1 cellular context compared by ENCODE assay signal in the genomic region with DNA sequence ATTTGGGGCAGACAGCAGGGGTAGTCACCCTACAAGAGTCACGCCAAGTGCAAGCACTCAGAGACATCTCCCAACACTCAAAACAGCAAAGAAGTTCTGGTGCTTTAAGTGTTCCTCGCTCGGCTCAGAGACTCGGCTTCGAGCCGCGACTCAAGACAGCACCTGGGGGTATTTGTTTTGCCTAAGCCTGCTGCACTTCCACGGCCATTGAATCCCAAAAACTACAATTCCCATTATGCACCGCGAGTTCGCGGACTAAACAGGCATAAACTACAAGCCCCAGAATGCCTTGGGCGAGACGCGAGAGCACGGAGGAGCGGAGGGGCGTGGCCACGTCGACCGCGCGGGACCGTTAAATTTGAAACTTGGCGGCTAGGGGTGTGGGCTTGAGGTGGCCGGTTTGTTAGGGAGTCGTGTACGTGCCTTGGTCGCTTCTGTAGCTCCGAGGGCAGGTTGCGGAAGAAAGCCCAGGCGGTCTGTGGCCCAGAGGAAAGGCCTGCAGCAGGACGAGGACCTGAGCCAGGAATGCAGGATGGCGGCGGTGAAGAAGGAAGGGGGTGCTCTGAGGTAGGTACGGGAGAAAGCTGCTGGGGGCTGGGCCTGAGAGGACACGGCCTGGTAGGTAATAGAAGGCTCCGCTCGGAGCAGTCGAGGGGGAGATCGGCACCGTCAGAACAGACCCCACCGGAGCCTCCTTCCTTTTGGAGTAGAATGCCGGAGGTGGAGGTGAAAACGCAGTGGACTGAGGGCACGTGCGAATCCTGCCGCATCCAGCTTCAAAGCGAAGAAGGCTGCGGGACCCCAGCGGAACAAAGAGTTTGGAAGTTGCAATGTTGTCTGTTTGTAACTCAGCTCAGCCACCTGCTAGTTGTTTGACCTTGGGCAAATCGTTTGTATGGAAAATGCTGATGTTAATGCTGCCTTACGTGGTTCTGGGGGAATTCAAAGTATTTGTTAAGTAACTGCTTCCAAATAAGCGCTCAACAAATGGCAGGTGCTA.
A peak's percentile ranks its signal among the peaks of the same experiment; 100 is the strongest.
TF ChIP-seq lines count a peak whose summit lies in the region.

TSS of gene BUB1B (plus strand) at position 381 of the 1,000 bp plus-strand sequence. CDS start at position 533, 152 bp downstream.

TF ChIP-seq in HepG2, 621 proteins besides CTCF, POLR2A, EP300 and RAD21 (continued from another document and continues in another):
- TF ChIP-seq ZBTB39 (CRISPR knock-in tag; IDR thresholded peaks at IDR 0.05) (no peak), CEBPZ (IDR thresholded peaks at IDR 0.05; ENCODE audit: low read length) (no peak), ZNF335 (CRISPR knock-in tag; IDR thresholded peaks at IDR 0.05) (0 out of 2 replicates have a peak, but pooled peaks have one; percentile 63), KMT2A (CRISPR knock-in tag; IDR thresholded peaks at IDR 0.05) (peak; percentile 89), ZNF768 (CRISPR knock-in tag; IDR thresholded peaks at IDR 0.05) (no peak), AHDC1 (CRISPR knock-in tag; IDR thresholded peaks at IDR 0.05; ENCODE audit: borderline replicate concordance) (no peak), DR1 (CRISPR knock-in tag; IDR thresholded peaks at IDR 0.05) (peak; percentile 73; the same call in 1 of the 2 replicates), POLR2AphosphoS2 (IDR thresholded peaks at IDR 0.05; ENCODE audit: low read depth, low read length) (no peak), ZNF547 (CRISPR knock-in tag; IDR thresholded peaks at IDR 0.05) (peak; percentile 56; the same call in 1 of the 2 replicates), KLF6 (CRISPR knock-in tag; IDR thresholded peaks at IDR 0.05) (peak; percentile 46; the same call in 1 of the 2 replicates), E2F5 (CRISPR knock-in tag; conservative IDR thresholded peaks at IDR 0.05) (peak; percentile 99), E2F2 (CRISPR knock-in tag; IDR thresholded peaks at IDR 0.05; ENCODE audit: borderline replicate concordance) (peak; percentile 96; the same call in 1 of the 2 replicates), IRF2 (CRISPR knock-in tag; IDR thresholded peaks at IDR 0.05) (peak; percentile 99), NBN (conservative IDR thresholded peaks at IDR 0.05) (no peak), ZBTB46 (CRISPR knock-in tag; IDR thresholded peaks at IDR 0.05; ENCODE audit: borderline replicate concordance) (no peak), KAT2B (IDR thresholded peaks at IDR 0.05; ENCODE audit: borderline replicate concordance, low read depth, low read length) (no peak), SRY (CRISPR knock-in tag; IDR thresholded peaks at IDR 0.05) (peak; percentile 60; the same call in 1 of the 2 replicates), ZFP1 (CRISPR knock-in tag; IDR thresholded peaks at IDR 0.05) (no peak), CBX5 (CRISPR knock-in tag; IDR thresholded peaks at IDR 0.05; ENCODE audit: borderline replicate concordance) (peak; percentile 88; the same call in 1 of the 2 replicates), SCMH1 (CRISPR knock-in tag; IDR thresholded peaks at IDR 0.05; ENCODE audit: borderline replicate concordance) (no peak)
- TF ChIP-seq, protein P1, sequence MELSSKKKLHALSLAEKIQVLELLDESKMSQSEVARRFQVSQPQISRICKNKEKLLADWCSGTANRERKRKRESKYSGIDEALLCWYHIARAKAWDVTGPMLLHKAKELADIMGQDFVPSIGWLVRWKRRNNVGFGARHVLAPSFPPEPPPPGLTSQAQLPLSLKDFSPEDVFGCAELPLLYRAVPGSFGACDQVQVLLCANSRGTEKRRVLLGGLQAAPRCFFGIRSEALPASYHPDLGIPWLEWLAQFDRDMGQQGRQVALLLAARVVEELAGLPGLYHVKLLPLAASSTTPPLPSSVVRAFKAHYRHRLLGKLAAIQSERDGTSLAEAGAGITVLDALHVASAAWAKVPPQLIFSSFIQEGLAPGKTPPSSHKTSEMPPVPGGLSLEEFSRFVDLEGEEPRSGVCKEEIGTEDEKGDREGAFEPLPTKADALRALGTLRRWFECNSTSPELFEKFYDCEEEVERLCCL (CRISPR knock-in tag; IDR thresholded peaks at IDR 0.05; ENCODE audit: borderline replicate concordance) = no peak
- TF ChIP-seq, protein P2, sequence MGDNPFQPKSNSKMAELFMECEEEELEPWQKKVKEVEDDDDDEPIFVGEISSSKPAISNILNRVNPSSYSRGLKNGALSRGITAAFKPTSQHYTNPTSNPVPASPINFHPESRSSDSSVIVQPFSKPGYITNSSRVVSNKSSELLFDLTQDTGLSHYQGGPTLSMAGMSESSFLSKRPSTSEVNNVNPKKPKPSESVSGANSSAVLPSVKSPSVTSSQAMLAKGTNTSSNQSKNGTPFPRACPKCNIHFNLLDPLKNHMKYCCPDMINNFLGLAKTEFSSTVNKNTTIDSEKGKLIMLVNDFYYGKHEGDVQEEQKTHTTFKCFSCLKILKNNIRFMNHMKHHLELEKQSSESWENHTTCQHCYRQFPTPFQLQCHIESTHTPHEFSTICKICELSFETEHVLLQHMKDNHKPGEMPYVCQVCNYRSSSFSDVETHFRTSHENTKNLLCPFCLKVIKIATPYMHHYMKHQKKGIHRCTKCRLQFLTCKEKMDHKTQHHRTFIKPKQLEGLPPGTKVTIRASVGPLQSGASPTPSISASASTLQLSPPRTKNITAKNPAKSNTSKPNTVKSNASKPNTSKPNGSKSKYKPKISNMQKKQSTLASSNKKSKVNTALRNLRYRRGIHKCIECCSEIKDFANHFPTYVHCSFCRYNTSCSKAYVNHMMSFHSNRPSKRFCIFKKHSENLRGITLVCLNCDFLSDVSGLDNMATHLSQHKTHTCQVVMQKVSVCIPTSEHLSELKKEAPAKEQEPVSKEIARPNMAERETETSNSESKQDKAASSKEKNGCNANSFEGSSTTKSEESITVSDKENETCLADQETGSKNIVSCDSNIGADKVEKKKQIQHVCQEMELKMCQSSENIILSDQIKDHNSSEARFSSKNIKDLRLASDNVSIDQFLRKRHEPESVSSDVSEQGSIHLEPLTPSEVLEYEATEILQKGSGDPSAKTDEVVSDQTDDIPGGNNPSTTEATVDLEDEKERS (CRISPR knock-in tag; IDR thresholded peaks at IDR 0.05) = no peak
- TF ChIP-seq, protein P3, sequence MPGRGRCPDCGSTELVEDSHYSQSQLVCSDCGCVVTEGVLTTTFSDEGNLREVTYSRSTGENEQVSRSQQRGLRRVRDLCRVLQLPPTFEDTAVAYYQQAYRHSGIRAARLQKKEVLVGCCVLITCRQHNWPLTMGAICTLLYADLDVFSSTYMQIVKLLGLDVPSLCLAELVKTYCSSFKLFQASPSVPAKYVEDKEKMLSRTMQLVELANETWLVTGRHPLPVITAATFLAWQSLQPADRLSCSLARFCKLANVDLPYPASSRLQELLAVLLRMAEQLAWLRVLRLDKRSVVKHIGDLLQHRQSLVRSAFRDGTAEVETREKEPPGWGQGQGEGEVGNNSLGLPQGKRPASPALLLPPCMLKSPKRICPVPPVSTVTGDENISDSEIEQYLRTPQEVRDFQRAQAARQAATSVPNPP (CRISPR knock-in tag; IDR thresholded peaks at IDR 0.05) = peak; percentile 64; the same call in 1 of the 2 replicates
